1 cellular context compared by ENCODE assay signal in genomic region chr5:90941002-90941720, GRCh38.
TF ChIP-seq lines count a peak whose summit lies in the region.

No MANE protein-coding gene starts in this region.

TF ChIP-seq in HEK293, 187 proteins besides CTCF, POLR2A, EP300 and RAD21 (continued from another document and continues in another):
- TF ChIP-seq, protein P1, sequence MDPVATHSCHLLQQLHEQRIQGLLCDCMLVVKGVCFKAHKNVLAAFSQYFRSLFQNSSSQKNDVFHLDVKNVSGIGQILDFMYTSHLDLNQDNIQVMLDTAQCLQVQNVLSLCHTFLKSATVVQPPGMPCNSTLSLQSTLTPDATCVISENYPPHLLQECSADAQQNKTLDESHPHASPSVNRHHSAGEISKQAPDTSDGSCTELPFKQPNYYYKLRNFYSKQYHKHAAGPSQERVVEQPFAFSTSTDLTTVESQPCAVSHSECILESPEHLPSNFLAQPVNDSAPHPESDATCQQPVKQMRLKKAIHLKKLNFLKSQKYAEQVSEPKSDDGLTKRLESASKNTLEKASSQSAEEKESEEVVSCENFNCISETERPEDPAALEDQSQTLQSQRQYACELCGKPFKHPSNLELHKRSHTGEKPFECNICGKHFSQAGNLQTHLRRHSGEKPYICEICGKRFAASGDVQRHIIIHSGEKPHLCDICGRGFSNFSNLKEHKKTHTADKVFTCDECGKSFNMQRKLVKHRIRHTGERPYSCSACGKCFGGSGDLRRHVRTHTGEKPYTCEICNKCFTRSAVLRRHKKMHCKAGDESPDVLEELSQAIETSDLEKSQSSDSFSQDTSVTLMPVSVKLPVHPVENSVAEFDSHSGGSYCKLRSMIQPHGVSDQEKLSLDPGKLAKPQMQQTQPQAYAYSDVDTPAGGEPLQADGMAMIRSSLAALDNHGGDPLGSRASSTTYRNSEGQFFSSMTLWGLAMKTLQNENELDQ (tag by site-specific recombination; IDR thresholded peaks at IDR 0.05; ENCODE audit: low read depth), result no peak
- TF ChIP-seq, protein P2, sequence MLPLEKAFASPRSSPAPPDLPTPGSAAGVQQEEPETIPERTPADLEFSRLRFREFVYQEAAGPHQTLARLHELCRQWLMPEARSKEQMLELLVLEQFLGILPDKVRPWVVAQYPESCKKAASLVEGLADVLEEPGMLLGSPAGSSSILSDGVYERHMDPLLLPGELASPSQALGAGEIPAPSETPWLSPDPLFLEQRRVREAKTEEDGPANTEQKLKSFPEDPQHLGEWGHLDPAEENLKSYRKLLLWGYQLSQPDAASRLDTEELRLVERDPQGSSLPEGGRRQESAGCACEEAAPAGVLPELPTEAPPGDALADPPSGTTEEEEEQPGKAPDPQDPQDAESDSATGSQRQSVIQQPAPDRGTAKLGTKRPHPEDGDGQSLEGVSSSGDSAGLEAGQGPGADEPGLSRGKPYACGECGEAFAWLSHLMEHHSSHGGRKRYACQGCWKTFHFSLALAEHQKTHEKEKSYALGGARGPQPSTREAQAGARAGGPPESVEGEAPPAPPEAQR (tag by site-specific recombination; IDR thresholded peaks at IDR 0.05), result no peak
- TF ChIP-seq KLF10 (tag by site-specific recombination; IDR thresholded peaks at IDR 0.05) (0 out of 2 replicates have a peak, but pooled peaks have one; percentile 16), ZNF629 (tag by site-specific recombination; IDR thresholded peaks at IDR 0.05) (no peak; the same call in 1 of the 2 replicates), BCL11A (tag by site-specific recombination; IDR thresholded peaks at IDR 0.05; ENCODE audit: low read depth) (peak; percentile 69; the same call in 1 of the 2 replicates), ZNF202 (tag by site-specific recombination; IDR thresholded peaks at IDR 0.05; ENCODE audit: borderline replicate concordance) (no peak), ZNF600 (tag by site-specific recombination; IDR thresholded peaks at IDR 0.05) (no peak), ZSCAN4 (tag by site-specific recombination; IDR thresholded peaks at IDR 0.05) (no peak), ZNF155 (tag by site-specific recombination; IDR thresholded peaks at IDR 0.05) (no peak), HOXD13 (CRISPR knock-in tag; IDR thresholded peaks at IDR 0.05; ENCODE audit: borderline replicate concordance) (no peak), ZNF23 (tag by site-specific recombination; IDR thresholded peaks at IDR 0.05; ENCODE audit: borderline replicate concordance) (no peak), ZNF426 (tag by site-specific recombination; IDR thresholded peaks at IDR 0.05) (no peak), ZNF148 (tag by site-specific recombination; IDR thresholded peaks at IDR 0.05; ENCODE audit: borderline replicate concordance) (no peak), IKZF3 (tag by site-specific recombination; IDR thresholded peaks at IDR 0.05) (peak; percentile 53; the same call in 1 of the 2 replicates), ZNF560 (tag by site-specific recombination; IDR thresholded peaks at IDR 0.05; ENCODE audit: borderline replicate concordance) (no peak), ZNF398 (tag by site-specific recombination; IDR thresholded peaks at IDR 0.05) (no peak), YY2 (tag by site-specific recombination; IDR thresholded peaks at IDR 0.05) (no peak), SCRT1 (tag by site-specific recombination; IDR thresholded peaks at IDR 0.05; ENCODE audit: borderline replicate concordance) (no peak), ZNF350 (tag by site-specific recombination; IDR thresholded peaks at IDR 0.05) (no peak), TSHZ1 (tag by site-specific recombination; IDR thresholded peaks at IDR 0.05; ENCODE audit: borderline replicate concordance) (peak; percentile 26; the same call in 1 of the 2 replicates), REPIN1 (tag by site-specific recombination; IDR thresholded peaks at IDR 0.05; ENCODE audit: low read depth) (no peak), ZNF837 (tag by site-specific recombination; IDR thresholded peaks at IDR 0.05) (no peak), PATZ1 (tag by site-specific recombination; IDR thresholded peaks at IDR 0.05) (no peak), ZNF654 (tag by site-specific recombination; IDR thresholded peaks at IDR 0.05; ENCODE audit: low read depth) (no peak), MYNN (tag by site-specific recombination; IDR thresholded peaks at IDR 0.05; ENCODE audit: borderline replicate concordance) (no peak), ZNF645 (tag by site-specific recombination; IDR thresholded peaks at IDR 0.05) (no peak), SALL2 (tag by site-specific recombination; IDR thresholded peaks at IDR 0.05; ENCODE audit: borderline replicate concordance) (no peak), ZNF341 (tag by site-specific recombination; IDR thresholded peaks at IDR 0.05; ENCODE audit: low read depth) (no peak), HIC1 (tag by site-specific recombination; IDR thresholded peaks at IDR 0.05) (no peak), ZFP41 (tag by site-specific recombination; IDR thresholded peaks at IDR 0.05; ENCODE audit: borderline replicate concordance) (no peak), WT1 (tag by site-specific recombination; IDR thresholded peaks at IDR 0.05) (peak; percentile 91), ZNF555 (tag by site-specific recombination; conservative IDR thresholded peaks at IDR 0.05) (no peak)
- TF ChIP-seq, protein P3, sequence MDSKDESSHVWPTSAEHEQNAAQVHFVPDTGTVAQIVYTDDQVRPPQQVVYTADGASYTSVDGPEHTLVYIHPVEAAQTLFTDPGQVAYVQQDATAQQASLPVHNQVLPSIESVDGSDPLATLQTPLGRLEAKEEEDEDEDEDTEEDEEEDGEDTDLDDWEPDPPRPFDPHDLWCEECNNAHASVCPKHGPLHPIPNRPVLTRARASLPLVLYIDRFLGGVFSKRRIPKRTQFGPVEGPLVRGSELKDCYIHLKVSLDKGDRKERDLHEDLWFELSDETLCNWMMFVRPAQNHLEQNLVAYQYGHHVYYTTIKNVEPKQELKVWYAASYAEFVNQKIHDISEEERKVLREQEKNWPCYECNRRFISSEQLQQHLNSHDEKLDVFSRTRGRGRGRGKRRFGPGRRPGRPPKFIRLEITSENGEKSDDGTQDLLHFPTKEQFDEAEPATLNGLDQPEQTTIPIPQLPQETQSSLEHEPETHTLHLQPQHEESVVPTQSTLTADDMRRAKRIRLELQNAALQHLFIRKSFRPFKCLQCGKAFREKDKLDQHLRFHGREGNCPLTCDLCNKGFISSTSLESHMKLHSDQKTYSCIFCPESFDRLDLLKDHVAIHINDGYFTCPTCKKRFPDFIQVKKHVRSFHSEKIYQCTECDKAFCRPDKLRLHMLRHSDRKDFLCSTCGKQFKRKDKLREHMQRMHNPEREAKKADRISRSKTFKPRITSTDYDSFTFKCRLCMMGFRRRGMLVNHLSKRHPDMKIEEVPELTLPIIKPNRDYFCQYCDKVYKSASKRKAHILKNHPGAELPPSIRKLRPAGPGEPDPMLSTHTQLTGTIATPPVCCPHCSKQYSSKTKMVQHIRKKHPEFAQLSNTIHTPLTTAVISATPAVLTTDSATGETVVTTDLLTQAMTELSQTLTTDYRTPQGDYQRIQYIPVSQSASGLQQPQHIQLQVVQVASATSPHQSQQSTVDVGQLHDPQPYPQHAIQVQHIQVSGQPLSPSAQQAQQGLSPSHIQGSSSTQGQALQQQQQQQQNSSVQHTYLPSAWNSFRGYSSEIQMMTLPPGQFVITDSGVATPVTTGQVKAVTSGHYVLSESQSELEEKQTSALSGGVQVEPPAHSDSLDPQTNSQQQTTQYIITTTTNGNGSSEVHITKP (tag by site-specific recombination; IDR thresholded peaks at IDR 0.05), result no peak
